1 cellular context compared by ENCODE assay signal in the genomic region with DNA sequence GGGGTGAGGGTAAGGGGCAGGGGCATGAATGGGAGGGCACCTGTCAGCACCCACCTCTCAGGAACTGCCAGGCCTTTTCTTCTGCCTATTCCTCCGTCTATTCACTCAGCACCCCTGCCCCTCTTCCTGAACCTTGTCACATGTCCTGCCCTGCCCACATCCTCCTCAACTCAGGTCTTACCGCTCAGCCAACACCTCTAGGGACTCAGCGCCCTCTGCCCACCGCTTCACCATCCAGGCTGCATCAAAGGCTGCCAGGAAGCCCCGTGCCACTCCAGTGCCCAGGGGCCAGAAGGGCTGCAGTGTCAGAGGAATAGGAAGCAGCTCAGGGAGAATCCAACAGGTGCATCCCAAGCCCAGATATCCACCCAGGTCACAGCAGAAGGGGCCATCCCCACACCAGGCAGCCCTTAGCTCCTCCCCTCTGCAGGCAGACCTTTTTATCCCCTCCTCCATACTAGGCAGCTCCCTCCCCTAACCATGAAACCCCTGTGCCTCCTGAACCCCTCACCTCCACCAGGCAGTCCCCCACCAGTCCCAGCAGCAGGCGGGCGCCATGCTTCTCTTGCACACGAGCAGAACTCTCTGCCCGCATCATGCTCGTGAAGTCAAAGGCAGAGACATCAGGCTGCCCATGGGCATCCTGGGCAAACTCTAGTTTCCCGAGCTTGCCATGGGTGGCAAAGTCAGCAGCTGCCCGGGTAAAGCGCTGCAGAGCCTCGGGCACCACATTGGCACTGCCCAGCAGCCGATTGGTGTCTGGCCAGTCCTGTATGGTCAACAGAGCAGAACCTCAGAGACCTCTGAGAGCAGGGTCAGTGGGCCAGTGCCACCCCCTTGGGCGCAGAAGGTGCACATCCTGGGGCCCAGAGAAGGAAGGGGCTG.
TF ChIP-seq lines count a peak whose summit lies in the region.

No MANE protein-coding gene starts in this region.

TF ChIP-seq in HEK293, 187 proteins besides CTCF, POLR2A, EP300 and RAD21 (continued from another document):
- TF ChIP-seq, protein P1, sequence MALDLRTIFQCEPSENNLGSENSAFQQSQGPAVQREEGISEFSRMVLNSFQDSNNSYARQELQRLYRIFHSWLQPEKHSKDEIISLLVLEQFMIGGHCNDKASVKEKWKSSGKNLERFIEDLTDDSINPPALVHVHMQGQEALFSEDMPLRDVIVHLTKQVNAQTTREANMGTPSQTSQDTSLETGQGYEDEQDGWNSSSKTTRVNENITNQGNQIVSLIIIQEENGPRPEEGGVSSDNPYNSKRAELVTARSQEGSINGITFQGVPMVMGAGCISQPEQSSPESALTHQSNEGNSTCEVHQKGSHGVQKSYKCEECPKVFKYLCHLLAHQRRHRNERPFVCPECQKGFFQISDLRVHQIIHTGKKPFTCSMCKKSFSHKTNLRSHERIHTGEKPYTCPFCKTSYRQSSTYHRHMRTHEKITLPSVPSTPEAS (tag by site-specific recombination; IDR thresholded peaks at IDR 0.05), result no peak
- peak; percentile 83 for TF ChIP-seq SCRT2 (tag by site-specific recombination; IDR thresholded peaks at IDR 0.05)
